In the genomic region with DNA sequence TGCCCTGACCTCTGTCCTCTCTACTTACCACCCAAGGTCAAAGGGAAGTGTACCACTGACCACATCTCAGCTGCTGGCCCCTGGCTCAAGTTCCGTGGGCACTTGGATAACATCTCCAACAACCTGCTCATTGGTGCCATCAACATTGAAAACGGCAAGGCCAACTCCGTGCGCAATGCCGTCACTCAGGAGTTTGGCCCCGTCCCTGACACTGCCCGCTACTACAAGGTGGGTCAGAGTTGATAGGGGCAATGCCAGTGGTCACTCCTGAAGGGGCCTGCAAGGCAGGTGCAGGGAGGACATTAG, we compare ENCODE assay signal across 9 cellular contexts. TPM values are rescaled to one million over a fixed set of nuclear protein-coding genes. Genes with fewer than 3 reads are reported as not detected.
A peak's percentile ranks its signal among the peaks of the same experiment; 100 is the strongest.
DNase-seq lines count a peak whose midpoint lies in the region; ATAC-seq and TF ChIP-seq lines count a peak whose summit lies in the region.
"Had no signal": no experiment of that assay in that cellular context is flagged by ENCODE, and none has a peak within 500 bp of the region (broad histone marks: within the 10 kb centered on the region; RNA-seq: fewer than 3 reads in every experiment).

No MANE protein-coding gene starts in this region.

- H3K4me1 Mint-ChIP-seq in T-cell: peaks cover 16 to 22% (median 16%) of the 10 kb centered on the region in 3 donors
- peaks cover 2% of the 10 kb centered on the region for H3K4me1 Mint-ChIP-seq in endodermal cell

- H3K9me3 Mint-ChIP-seq in T-cell: no peaks in the 10 kb centered on the region
- H3K9me3 Mint-ChIP-seq in endodermal cell: no peaks in the 10 kb centered on the region

- no peaks in the 10 kb centered on the region for H3K27me3 ChIP-seq in BLaER1 treated with 17β-estradiol and CSF1 and Interleukin-3, amounts not matched to agents 10 nM and 100 nM
- H3K27me3 ChIP-seq in endodermal cell (ENCODE audit: control insufficient read depth, insufficient read depth, low read length, poor library complexity, severe bottlenecking) (no peaks in the 10 kb centered on the region), parathyroid adenoma (ENCODE audit: control insufficient read depth, insufficient read depth, low read length) (no peaks in the 10 kb centered on the region)

- peak overlapping the region in 7 of 11 experiments; percentile 9 to 55 (median 21); a peak in 5 of 22 replicates for H3K9ac ChIP-seq in BLaER1 treated with 17β-estradiol and CSF1 and Interleukin-3, amounts not matched to agents 10 nM and 100 nM
- no peak overlapping the region for H3K9ac ChIP-seq in endodermal cell (ENCODE audit: extremely low read depth, low read length, poor library complexity, severe bottlenecking)
- no peak overlapping the region for H3K9ac ChIP-seq in parathyroid adenoma

- no peaks in the 10 kb centered on the region for H3K9me3 ChIP-seq in BLaER1 treated with 17β-estradiol and CSF1 and Interleukin-3, amounts not matched to agents 10 nM and 100 nM (replicated peaks in 1 of 11)
- no peaks in the 10 kb centered on the region for H3K9me3 ChIP-seq in endodermal cell (ENCODE audit: control insufficient read depth, low read length)
- no peaks in the 10 kb centered on the region for H3K9me3 ChIP-seq in parathyroid adenoma (ENCODE audit: control insufficient read depth, low read length)

- H3K4me3 ChIP-seq in BLaER1 treated with 17β-estradiol and CSF1 and Interleukin-3, amounts not matched to agents 10 nM and 100 nM: no peak overlapping the region
- H3K4me3 ChIP-seq in endodermal cell (ENCODE audit: low read length) (no peak overlapping the region), parathyroid adenoma (ENCODE audit: low read depth, low read length) (no peak overlapping the region)
- H3K4me3 ChIP-seq: lung had no signal

- H3K36me3 ChIP-seq in BLaER1 treated with 17β-estradiol and CSF1 and Interleukin-3, amounts not matched to agents 10 nM and 100 nM: peaks cover 82 to 100% (median 92%) of the 10 kb centered on the region in 11 experiments
- H3K36me3 ChIP-seq in endodermal cell (ENCODE audit: control insufficient read depth, insufficient read depth, low read length) (peaks cover 54% of the 10 kb centered on the region), parathyroid adenoma (ENCODE audit: control insufficient read depth, insufficient read depth, low read length) (no peaks in the 10 kb centered on the region)

- POLR2A ChIA-PET in T-cell (lab: Charles Lee): no interaction called here

- no peak overlapping the region for H3K4me2 ChIP-seq in BLaER1 treated with 17β-estradiol and CSF1 and Interleukin-3, amounts not matched to agents 10 nM and 100 nM
- H3K4me2 ChIP-seq in parathyroid adenoma (ENCODE audit: low read length): no peak overlapping the region

- H4K20me1 ChIP-seq in BLaER1 treated with 17β-estradiol and CSF1 and Interleukin-3, amounts not matched to agents 10 nM and 100 nM: peaks cover 39 to 96% (median 84%) of the 10 kb centered on the region in 11 experiments; a peak in 21 of 22 replicates

- H3K79me2 ChIP-seq in parathyroid adenoma: no peaks in the 10 kb centered on the region

- H3K27ac Mint-ChIP-seq in T-cell (peak overlapping the region; percentile 16 to 52), endodermal cell (peak overlapping the region; percentile 58)

- H3K4me1 ChIP-seq in BLaER1 treated with 17β-estradiol and CSF1 and Interleukin-3, amounts not matched to agents 10 nM and 100 nM: peaks cover 20 to 49% (median 37%) of the 10 kb centered on the region in 10 experiments
- H3K4me1 ChIP-seq in endodermal cell (ENCODE audit: control insufficient read depth, insufficient read depth, low read length) (no peaks in the 10 kb centered on the region), parathyroid adenoma (peaks cover 7% of the 10 kb centered on the region)

- TF ChIP-seq CTCF in endodermal cell (conservative IDR thresholded peaks at IDR 0.05): no peak
- TF ChIP-seq CTCF in parathyroid adenoma (IDR thresholded peaks at IDR 0.05): no peak

- H2AFZ ChIP-seq in parathyroid adenoma: no peak overlapping the region

- CTCF ChIA-PET in T-cell (lab: Charles Lee): interaction anchor here (2.1 to 3.5 kb wide), 2 partner anchors 123 kb away, joined by 12 to 42 read pairs; no protein-coding TSS in a partner anchor

- H3K27me3 Mint-ChIP-seq in T-cell (no peaks in the 10 kb centered on the region), endodermal cell (ENCODE audit: insufficient read depth) (no peaks in the 10 kb centered on the region)

- peak overlapping the region in 2 of 11 experiments; percentile 12 to 27; a peak in 3 of 22 replicates for H3K27ac ChIP-seq in BLaER1 treated with 17β-estradiol and CSF1 and Interleukin-3, amounts not matched to agents 10 nM and 100 nM
- H3K27ac ChIP-seq in endodermal cell (ENCODE audit: low read depth, low read length) (no peak overlapping the region), parathyroid adenoma (peak overlapping the region; percentile 22)

- H3K4me3 Mint-ChIP-seq in T-cell (no peak overlapping the region), endodermal cell (no peak overlapping the region)

- no peak for DNase-seq in T-cell
- no peak for DNase-seq in endodermal cell
- DNase-seq in NCI-H524 (lab: John Stamatoyannopoulos, UW): no peak
- no peak for DNase-seq in NCI-H2171 (lab: John Stamatoyannopoulos, UW)
- DNase-seq in LoVo (ENCODE audit: low spot score): no peak
- DNase-seq in DMS 273 treated with DMSO at 0.1 percent for 48 hours (lab: John Stamatoyannopoulos, UW): no peak

- no peak for ATAC-seq in T-cell (replicated peaks in 1 of 4)

- 91 to 95% methylated on average over 7 of the region's 7 CpGs for WGBS in endodermal cell (ENCODE audit: insufficient coverage in 1 of 2, insufficient read length in 1 of 2), 2 experiments

- peaks cover 23% of the 10 kb centered on the region for H3K36me3 Mint-ChIP-seq in T-cell
- H3K36me3 Mint-ChIP-seq in endodermal cell (ENCODE audit: low read depth): peaks cover 54% of the 10 kb centered on the region

RNA-seq across cellular contexts. Expression of a gene that starts 18.1 kb away (rescaled TPM):
- 10 to 100 TPM; 20.6 to 57.7 (median 44.9) TPM for total RNA-seq in T-cell
- 10 to 100 TPM; 30.1 to 32.6 TPM for total RNA-seq in endodermal cell
- 19.1 TPM for polyA plus RNA-seq in endodermal cell (2013, experiment 1 of 2)
- 20.1 TPM for polyA plus RNA-seq in endodermal cell (2013, experiment 2 of 2)

RNA-seq across cellular contexts. Expression of a gene that starts 34.6 kb away (rescaled TPM):
- total RNA-seq in T-cell (under 1 TPM in 3 of 5 donors, not detected in 2; 0.13 to 0.23 (median 0.16) TPM), endodermal cell (under 1 TPM; 0.27 to 0.90 TPM)
- polyA plus RNA-seq in endodermal cell (2013, experiment 1 of 2): 4.9 TPM
- 4.2 TPM for polyA plus RNA-seq in endodermal cell (2013, experiment 2 of 2)

RNA-seq across cellular contexts. Expression of a gene that starts 57.3 kb away (rescaled TPM):
- total RNA-seq in T-cell: 10 to 100 TPM; 72.0 to 82.2 (median 77.0) TPM
- total RNA-seq in endodermal cell: 10 to 100 TPM; 69.0 to 82.3 TPM
- polyA plus RNA-seq in endodermal cell (2013, experiment 1 of 2): 63.0 TPM
- 59.0 TPM for polyA plus RNA-seq in endodermal cell (2013, experiment 2 of 2)

RNA-seq across cellular contexts. Expression of a gene that starts 57.7 kb away (rescaled TPM):
- 10 to 100 TPM; 29.0 to 45.9 (median 38.0) TPM for total RNA-seq in T-cell
- 10 to 100 TPM; 71.0 to 80.8 TPM for total RNA-seq in endodermal cell
- polyA plus RNA-seq in endodermal cell (2013, experiment 1 of 2): 75.1 TPM
- polyA plus RNA-seq in endodermal cell (2013, experiment 2 of 2): 69.4 TPM

Comparison
In these comparisons a context has a peak if more than half of its experiments do, and no peak if none do; other contexts are left out.
1. H3K9ac ChIP-seq: peak in BLaER1 treated with 17β-estradiol and CSF1 and Interleukin-3, amounts not matched to agents 10 nM and 100 nM (7 of 11); none in endodermal cell (single experiment) and parathyroid adenoma (single experiment).